2 cellular contexts compared by ENCODE assay signal in genomic region chr1:1331068-1331965, GRCh38.
TF ChIP-seq lines count a peak whose summit lies in the region.

TSS of gene TAS1R3 (plus strand) at chr1:1331280. CDS start at chr1:1331346, 66 bp downstream.

TF ChIP-seq in IMR-90, 13 proteins besides CTCF, POLR2A, EP300 and RAD21:
- TF ChIP-seq SMC3 (IDR thresholded peaks at IDR 0.05; ENCODE audit: low read depth, low read length) = no peak
- TF ChIP-seq CHD1 (IDR thresholded peaks at IDR 0.05; ENCODE audit: low read depth, low read length) = no peak
- no peak for TF ChIP-seq MAZ (IDR thresholded peaks at IDR 0.05; ENCODE audit: borderline replicate concordance, low read depth, low read length)
- no peak for TF ChIP-seq MXI1 (IDR thresholded peaks at IDR 0.05; ENCODE audit: borderline replicate concordance, low read depth, low read length)
- TF ChIP-seq FOS (IDR thresholded peaks at IDR 0.05; ENCODE audit: low read depth, low read length) = no peak
- no peak for TF ChIP-seq BHLHE40 (IDR thresholded peaks at IDR 0.05; ENCODE audit: low read depth, low read length)
- TF ChIP-seq NFE2L2 (IDR thresholded peaks at IDR 0.05; ENCODE audit: low read depth, low read length) = no peak

TF ChIP-seq in GM12878, 131 proteins besides CTCF, POLR2A, EP300 and RAD21:
- no peak for TF ChIP-seq STAT3 (IDR thresholded peaks at IDR 0.05; ENCODE audit: low read depth, low read length)
- TF ChIP-seq USF1 (IDR thresholded peaks at IDR 0.05; ENCODE audit: borderline replicate concordance, extremely low read length, insufficient read depth, low read depth, low read length) = no peak
- no peak for TF ChIP-seq ZNF622 (IDR thresholded peaks at IDR 0.05)
